Comparison of ENCODE assay signal across 1 cellular context in genomic region chr21:42732033-42732410, GRCh38.
TF ChIP-seq lines count a peak whose summit lies in the region.

No MANE protein-coding gene starts in this region.

TF ChIP-seq in HCT116, 20 proteins besides CTCF, POLR2A, EP300 and RAD21 (continued from another document):
- no peak for TF ChIP-seq CBX3 (IDR thresholded peaks at IDR 0.05; ENCODE audit: low read depth)
- TF ChIP-seq MAX (IDR thresholded peaks at IDR 0.05): no peak
- TF ChIP-seq FOSL1 (IDR thresholded peaks at IDR 0.05; ENCODE audit: low read depth): no peak
- no peak for TF ChIP-seq ATF3 (IDR thresholded peaks at IDR 0.05)
- no peak for TF ChIP-seq JUND (IDR thresholded peaks at IDR 0.05)
- TF ChIP-seq EZH2 (IDR thresholded peaks at IDR 0.05): no peak
- TF ChIP-seq SP1 (IDR thresholded peaks at IDR 0.05; ENCODE audit: low read depth): no peak
- no peak for TF ChIP-seq POLR2AphosphoS5 (IDR thresholded peaks at IDR 0.05; ENCODE audit: low read depth, low read length)
- no peak for TF ChIP-seq CEBPB (IDR thresholded peaks at IDR 0.05; ENCODE audit: low read depth)
- no peak for TF ChIP-seq SIN3A (IDR thresholded peaks at IDR 0.05; ENCODE audit: low read depth)
- no peak for TF ChIP-seq REST (IDR thresholded peaks at IDR 0.05; ENCODE audit: low read depth)
